8 cellular contexts compared by ENCODE assay signal in genomic region chr14:73785336-73785833, GRCh38.
DNase-seq lines count a peak whose midpoint lies in the region; ATAC-seq, FAIRE-seq and TF ChIP-seq lines count a peak whose summit lies in the region.

No MANE protein-coding gene starts in this region.

- peak; percentile 60 for DNase-seq in AG09319 (ENCODE audit: extremely low read depth, low read depth)
- DNase-seq in GM19239 (ENCODE audit: insufficient read length, low spot score): no peak
- DNase-seq in RKO (ENCODE audit: low spot score): peak; percentile 67
- peak; percentile 75 for DNase-seq in endothelial cell of umbilical vein (ENCODE audit: low read depth, low spot score)
- DNase-seq in naive B cell: no peak
- DNase-seq in OCI-M2 (lab: John Stamatoyannopoulos, UW; ENCODE audit: unreplicated experiment): no peak
- DNase-seq in activated CD4-positive, alpha-beta T cell treated with anti-CD3 and anti-CD28 coated beads, Interleukin-2, amount 50 U/mL, for 4 hours: no peak

- peak overlapping the region; percentile 61 to 97 (median 91) for H3K27ac Mint-ChIP-seq in naive B cell

- H3K4me2 ChIP-seq in endothelial cell of umbilical vein (ENCODE audit: insufficient read depth, low read length): peak overlapping the region; percentile 96

- no peak overlapping the region for H2AFZ ChIP-seq in endothelial cell of umbilical vein (ENCODE audit: low read depth, low read length)

- H3K4me1 Mint-ChIP-seq in naive B cell: peaks cover 57 to 72% (median 65%) of the 10 kb centered on the region in 3 donors

- no peaks in the 10 kb centered on the region for H3K9me3 ChIP-seq in endothelial cell of umbilical vein (replicated peaks; ENCODE audit: control insufficient read depth, insufficient read depth, low read length)

- no peaks in the 10 kb centered on the region for H3K27me3 ChIP-seq in endothelial cell of umbilical vein (ENCODE audit: control insufficient read depth in 2 of 2, insufficient read depth in 2 of 2, low read length in 2 of 2)

- TF ChIP-seq POLR2A in endothelial cell of umbilical vein (IDR thresholded peaks at IDR 0.05; ENCODE audit: low read depth, low read length): no peak

- H3K36me3 Mint-ChIP-seq in naive B cell: no peaks in the 10 kb centered on the region

- no peak for TF ChIP-seq CTCF in AG09319 (IDR thresholded peaks at IDR 0.05; ENCODE audit: low read depth, low read length)
- TF ChIP-seq CTCF in endothelial cell of umbilical vein (IDR thresholded peaks at IDR 0.05; ENCODE audit: extremely low read depth in 1 of 2, insufficient read depth in 1 of 2, low read depth in 1 of 2, low read length in 2 of 2): no peak

- H3K9me3 Mint-ChIP-seq in naive B cell: no peaks in the 10 kb centered on the region

- no peaks in the 10 kb centered on the region for H3K36me3 ChIP-seq in endothelial cell of umbilical vein (ENCODE audit: control insufficient read depth in 2 of 2, extremely low read depth in 1 of 2, insufficient read depth in 2 of 2, low read length in 2 of 2)

- H3K4me1 ChIP-seq in endothelial cell of umbilical vein (ENCODE audit: control insufficient read depth, extremely low read depth, insufficient read depth, low read length): peaks cover 45% of the 10 kb centered on the region

- FAIRE-seq in GM19239 (lab: Jason Lieb, UNC) (peak; percentile 73), endothelial cell of umbilical vein (lab: Jason Lieb, UNC) (no peak)

- POLR2A ChIA-PET in endothelial cell of umbilical vein (lab: Charles Lee): interaction anchor here (1.1 to 1.4 kb wide), 5 partner anchors 21 to 67 kb away, joined by 4 to 5 read pairs (median 4); partner anchors contain the start of gene PTGR2

- no peaks in the 10 kb centered on the region for H3K9me1 ChIP-seq in endothelial cell of umbilical vein (replicated peaks; ENCODE audit: control insufficient read depth, extremely low read depth, insufficient read depth, low read length)

- dilution Hi-C loops in endothelial cell of umbilical vein (cut with MboI; ENCODE audit: extremely low pct_ligation_motif_present, low sequenced_read_pairs): no loop called here

- peak overlapping the region; percentile 93 for H3K27ac ChIP-seq in endothelial cell of umbilical vein (ENCODE audit: insufficient read depth, low read depth, low read length)

- peak overlapping the region; percentile 96 for H3K9ac ChIP-seq in endothelial cell of umbilical vein (replicated peaks; ENCODE audit: extremely low read depth, insufficient read depth, low read length)

- peaks cover 72% of the 10 kb centered on the region for H3K79me2 ChIP-seq in endothelial cell of umbilical vein (ENCODE audit: control insufficient read depth, insufficient read depth, low read length)

- H3K4me3 ChIP-seq in endothelial cell of umbilical vein (replicated peaks in 1 of 3; ENCODE audit: insufficient read depth in 1 of 3, low read depth in 1 of 3, low read length in 3 of 3): peak overlapping the region in 2 of 3 experiments; percentile 33 to 79

- CTCF ChIA-PET in endothelial cell of umbilical vein (lab: Charles Lee): interaction anchor here (0.8 to 3.0 kb wide), 14 partner anchors 12 to 74 kb away, joined by 3 to 30 read pairs (median 5); a partner anchor contains a TSS

- no peaks in the 10 kb centered on the region for H4K20me1 ChIP-seq in endothelial cell of umbilical vein (replicated peaks; ENCODE audit: control insufficient read depth, extremely low read depth, insufficient read depth, low read length)

- BruUV-seq in endothelial cell of umbilical vein (replicated peaks; lab: Mats Ljungman, UMichigan): no TSS peak

- H3K4me3 Mint-ChIP-seq in naive B cell: peak overlapping the region; percentile 91 to 99 (median 96)

- H3K27me3 Mint-ChIP-seq in naive B cell: no peaks in the 10 kb centered on the region

- ATAC-seq in naive B cell (ENCODE audit: low read depth in 2 of 2): peak in 1 of 2 donors; percentile 14
- no peak for ATAC-seq in HG02840 (IDR thresholded peaks at IDR 0.05; ENCODE audit: low FRiP score, unreplicated experiment)

- intact Hi-C loops in endothelial cell of umbilical vein (cut with micrococcal nuclease): no loop called here

TF ChIP-seq in endothelial cell of umbilical vein, 7 proteins besides CTCF, POLR2A, EP300 and RAD21:
- no peak for TF ChIP-seq MYC (IDR thresholded peaks at IDR 0.05; ENCODE audit: low read depth, low read length)
- peak; percentile 94 for TF ChIP-seq GATA2 (IDR thresholded peaks at IDR 0.05; ENCODE audit: insufficient read depth, insufficient read length, low read depth, low read length)
- peak; percentile 68 for TF ChIP-seq JUN (IDR thresholded peaks at IDR 0.05; ENCODE audit: borderline replicate concordance, insufficient read depth, insufficient read length, low read depth)

Comparison
In these comparisons a context has a peak if more than half of its experiments do, and no peak if none do; other contexts are left out.
1. DNase-seq: peak in AG09319 (single experiment), RKO (single experiment) and endothelial cell of umbilical vein (single experiment); none in GM19239 (single experiment), naive B cell (single experiment), OCI-M2 (single experiment) and activated CD4-positive, alpha-beta T cell treated with anti-CD3 and anti-CD28 coated beads, Interleukin-2, amount 50 U/mL, for 4 hours (0 of 2).